ENCODE assay signal across 16 cellular contexts in the genomic region with DNA sequence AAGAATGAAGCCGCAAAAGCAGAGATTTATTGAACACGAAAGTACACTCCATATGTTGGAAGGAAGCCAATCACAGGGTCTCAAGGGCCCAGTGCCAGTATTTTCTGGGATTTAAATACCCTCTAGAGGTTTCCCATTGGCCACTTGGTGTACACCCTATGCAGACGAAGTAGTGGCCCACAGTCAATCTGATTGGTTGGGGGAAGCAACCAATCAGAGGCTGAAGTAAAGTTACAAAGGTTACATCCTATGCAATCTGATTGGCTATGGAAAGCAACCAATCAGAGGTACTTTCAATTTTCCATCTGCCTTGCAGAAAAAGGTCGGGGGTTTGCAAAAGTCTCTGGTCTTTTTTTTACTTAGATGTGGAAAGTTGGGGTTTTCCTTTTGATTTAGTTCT.
DNase-seq lines count a peak whose midpoint lies in the region; ATAC-seq, FAIRE-seq and TF ChIP-seq lines count a peak whose summit lies in the region.
"Had no signal": no experiment of that assay in that cellular context is flagged by ENCODE, and none has a peak within 500 bp of the region (broad histone marks: within the 10 kb centered on the region; RNA-seq: fewer than 3 reads in every experiment).

No MANE protein-coding gene starts in this region.

- H3K36me3 ChIP-seq in HepG2 (replicated peaks in 1 of 2; ENCODE audit: control insufficient read depth in 1 of 2, insufficient read depth in 2 of 2, low read length in 2 of 2) (no peaks in the 10 kb centered on the region), right lobe of liver (no peaks in the 10 kb centered on the region)
- H3K36me3 ChIP-seq: BLaER1 had no signal

- no peaks in the 10 kb centered on the region for H4K20me1 ChIP-seq in HepG2 (ENCODE audit: insufficient read depth, low read length)
- H4K20me1 ChIP-seq: BLaER1 had no signal

- H3K4me2 ChIP-seq in HepG2 (ENCODE audit: low read depth, low read length) = no peak overlapping the region; the same call in 1 of the 2 replicates
- H3K4me2 ChIP-seq: BLaER1 had no signal

- no peak for TF ChIP-seq CTCF in HepG2 (CRISPR knock-in tag; IDR thresholded peaks at IDR 0.05)
- TF ChIP-seq CTCF in right lobe of liver (IDR thresholded peaks at IDR 0.05) = no peak

- 38% methylated on average over 4 of the region's 4 CpGs for WGBS in HepG2 (ENCODE audit: low lambda C conversion rate)
- WGBS in right lobe of liver (ENCODE audit: insufficient coverage, low coverage, low lambda C conversion rate, missing lambda C conversion rate) = 88% methylated on average over 4 of the region's 4 CpGs

- no peak overlapping the region for H3K4me3 ChIP-seq in HepG2 (replicated peaks in 1 of 3; ENCODE audit: insufficient read depth in 1 of 3, low read depth in 2 of 3, low read length in 3 of 3)
- no peak overlapping the region for H3K4me3 ChIP-seq in right lobe of liver
- H3K4me3 ChIP-seq: BLaER1, GM23248 had no signal

- intact Hi-C loops in HepG2 (cut with micrococcal nuclease; ENCODE audit: unreplicated experiment) = no loop called here
- intact Hi-C loops in right lobe of liver (cut with DNase I) = no loop called here

- H3K27ac ChIP-seq in HepG2 (ENCODE audit: extremely low read length, insufficient read depth, low read length) = no peak overlapping the region
- no peak overlapping the region for H3K27ac ChIP-seq in right lobe of liver
- H3K27ac ChIP-seq: BLaER1, GM23248 had no signal

- H3K9ac ChIP-seq in HepG2 (ENCODE audit: insufficient read depth, low read depth, low read length) = no peak overlapping the region
- H3K9ac ChIP-seq: BLaER1, GM23248 had no signal

- H3K9me3 ChIP-seq in HepG2 (ENCODE audit: low read length) = no peaks in the 10 kb centered on the region
- H3K9me3 ChIP-seq in right lobe of liver = no peaks in the 10 kb centered on the region
- H3K9me3 ChIP-seq: BLaER1 had no signal

- no peak for DNase-seq in HepG2 (ENCODE audit: low spot score)
- no peak for DNase-seq in right lobe of liver
- DNase-seq in OCI-M1 (lab: John Stamatoyannopoulos, UW) = peak; percentile 11
- peak; percentile 27 for DNase-seq in islet precursor cell
- no peak for DNase-seq in NCI-H226
- DNase-seq in activated CD4-positive, CD25-positive, alpha-beta regulatory T cell (lab: John Stamatoyannopoulos, UW) = no peak
- no peak for DNase-seq in cerebellar cortex (ENCODE audit: low spot score)
- DNase-seq: 8988T; AML-193; Calu3; CD8-positive, alpha-beta memory T cell; DMS 273 treated with DMSO at 0.1 percent for 48 hours; GM23248; H9 had no signal

- FAIRE-seq in HepG2 (lab: Jason Lieb, UNC) = no peak
- FAIRE-seq: GM18507 had no signal

- no peaks in the 10 kb centered on the region for H3K27me3 ChIP-seq in HepG2 (ENCODE audit: control insufficient read depth in 1 of 2, insufficient read depth in 2 of 2, low read length in 2 of 2)
- no peaks in the 10 kb centered on the region for H3K27me3 ChIP-seq in right lobe of liver
- H3K27me3 ChIP-seq: BLaER1 had no signal

- TF ChIP-seq RAD21 in HepG2 (CRISPR knock-in tag; IDR thresholded peaks at IDR 0.05) = no peak

- TF ChIP-seq EP300 in HepG2 (IDR thresholded peaks at IDR 0.05; ENCODE audit: low read depth in 2 of 2, low read length in 2 of 2) (no peak), HepG2 (CRISPR knock-in tag; IDR thresholded peaks at IDR 0.05; ENCODE audit: borderline replicate concordance) (no peak)

- H2AFZ ChIP-seq in HepG2 (ENCODE audit: low read length) = no peak overlapping the region
- H2AFZ ChIP-seq: GM23248 had no signal

- CTCF ChIA-PET in HepG2 (lab: Yijun Ruan, JAX; ENCODE audit: low intra/inter-chr PET ratio, low total read pairs) = no interaction called here

- ATAC-seq in HepG2 (no peak), right lobe of liver (no peak)

- no peaks in the 10 kb centered on the region for H3K79me2 ChIP-seq in HepG2 (ENCODE audit: insufficient read depth, low read length)

- peaks cover 8% of the 10 kb centered on the region; the same call in 1 of the 2 replicates for H3K4me1 ChIP-seq in HepG2 (ENCODE audit: insufficient read depth, low read length)
- no peaks in the 10 kb centered on the region for H3K4me1 ChIP-seq in right lobe of liver

- no TSS peak for BruUV-seq in HepG2 (replicated peaks; lab: Mats Ljungman, UMichigan)

- no peak for TF ChIP-seq POLR2A in HepG2 (IDR thresholded peaks at IDR 0.05; ENCODE audit: insufficient read depth in 1 of 2, low read depth in 2 of 2, low read length in 2 of 2)
- no peak for TF ChIP-seq POLR2A in right lobe of liver (IDR thresholded peaks at IDR 0.05)

- POLR2A ChIA-PET in HepG2 (lab: Yijun Ruan, JAX) = no interaction called here

- in situ Hi-C loops in HepG2 (cut with HindIII; ENCODE audit: extremely low pct_ligation_motif_present, low pct_unique_long_range_greater_than_20kb) = no loop called here

TF ChIP-seq in HepG2, 621 proteins besides CTCF, POLR2A, EP300 and RAD21:
- no peak for TF ChIP-seq ZNF816 (CRISPR knock-in tag; IDR thresholded peaks at IDR 0.05; ENCODE audit: borderline replicate concordance)
- peak; percentile 69 for TF ChIP-seq NFYC (CRISPR knock-in tag; IDR thresholded peaks at IDR 0.05)
- peak; percentile 53; the same call in 1 of the 2 replicates for TF ChIP-seq NFYB (CRISPR knock-in tag; IDR thresholded peaks at IDR 0.05)
TF ChIP-seq in HepG2: peak in this region for 2.

Comparison
In these comparisons a context has a peak if more than half of its experiments do, and no peak if none do; other contexts are left out.
1. DNase-seq: peak in OCI-M1 (single experiment) and islet precursor cell (single experiment); none in HepG2 (single experiment), right lobe of liver (0 of 3), NCI-H226 (single experiment), activated CD4-positive, CD25-positive, alpha-beta regulatory T cell (0 of 4) and cerebellar cortex (single experiment).